8 cellular contexts compared by ENCODE assay signal in the genomic region with DNA sequence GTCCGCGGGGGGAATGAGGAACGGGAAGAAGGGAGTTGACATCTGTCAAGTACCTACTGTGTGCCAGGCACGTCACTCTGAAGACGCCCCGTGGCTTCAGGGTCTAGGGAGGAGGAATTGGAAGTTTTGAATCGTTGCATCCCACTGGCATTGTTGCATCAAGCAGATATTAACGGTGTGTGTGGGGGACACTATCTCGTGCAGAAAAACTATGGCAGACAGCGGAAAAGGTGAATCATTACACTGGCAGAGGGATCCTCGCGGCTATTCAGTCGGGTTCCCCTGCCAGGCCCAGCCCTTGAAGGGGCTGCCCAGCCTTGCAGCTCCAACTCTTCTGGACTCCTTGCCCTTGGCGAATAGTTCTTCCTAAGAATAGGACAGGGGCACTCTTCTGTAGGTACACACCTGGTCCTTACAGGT. TPM values are rescaled to one million over a fixed set of nuclear protein-coding genes. Genes with fewer than 3 reads are reported as not detected.
DNase-seq lines count a peak whose midpoint lies in the region; ATAC-seq and TF ChIP-seq lines count a peak whose summit lies in the region.

No MANE protein-coding gene starts in this region.

- intact Hi-C loops in activated T-helper 1 cell treated with anti-CD3 and anti-CD28 coated beads, Interleukin-12 subunit alpha, Interleukin-12 subunit beta, Interleukin-2, Interleukin-4 antibody, amounts not matched to agents 30 ng/mL and 10 ng/mL and 1 ng/mL, durations not matched to agents 14 hours and 24 hours and 36 hours (cut with micrococcal nuclease), result no loop called here

- peaks cover 19% of the 10 kb centered on the region for H3K4me1 ChIP-seq in suprapubic skin

- no peaks in the 10 kb centered on the region for H3K9me3 Mint-ChIP-seq in activated CD4-positive, alpha-beta T cell treated with anti-CD3 and anti-CD28 coated beads, Interleukin-2, amount 10 ng/mL, durations not matched to agents 7 days and 5 days
- no peaks in the 10 kb centered on the region for H3K9me3 Mint-ChIP-seq in activated T-helper 1 cell treated with anti-CD3 and anti-CD28 coated beads, Interleukin-12 subunit alpha, Interleukin-12 subunit beta, Interleukin-2, Interleukin-4 antibody, amounts not matched to agents 30 ng/mL and 10 ng/mL and 1 ng/mL, durations not matched to agents 14 hours and 24 hours and 36 hours

- no peak for DNase-seq in activated CD4-positive, alpha-beta T cell treated with anti-CD3 and anti-CD28 coated beads, Interleukin-2, amount 10 ng/mL, durations not matched to agents 7 days and 5 days
- DNase-seq in activated CD4-positive, alpha-beta T cell treated with anti-CD3 and anti-CD28 coated beads, Interleukin-2, amount 50 U/mL, for 4 hours, result no peak
- no peak for DNase-seq in activated T-helper 1 cell treated with anti-CD3 and anti-CD28 coated beads, Interleukin-12 subunit alpha, Interleukin-12 subunit beta, Interleukin-2, Interleukin-4 antibody, amounts not matched to agents 30 ng/mL and 10 ng/mL and 1 ng/mL, durations not matched to agents 14 hours and 24 hours and 36 hours (ENCODE audit: low spot score)
- DNase-seq in suprapubic skin (ENCODE audit: low spot score in 2 of 2), result no peak
- DNase-seq in activated CD4-positive, alpha-beta T cell treated with anti-CD3 and anti-CD28 coated beads, Interleukin-2, amount 50 U/mL, for 1 hour, result no peak

- H3K36me3 ChIP-seq in suprapubic skin, result no peaks in the 10 kb centered on the region

- H3K4me1 Mint-ChIP-seq in activated CD4-positive, alpha-beta T cell treated with anti-CD3 and anti-CD28 coated beads, Interleukin-2, amount 10 ng/mL, durations not matched to agents 7 days and 5 days, result peaks cover 14% of the 10 kb centered on the region
- peaks cover 9% of the 10 kb centered on the region for H3K4me1 Mint-ChIP-seq in activated T-helper 1 cell treated with anti-CD3 and anti-CD28 coated beads, Interleukin-12 subunit alpha, Interleukin-12 subunit beta, Interleukin-2, Interleukin-4 antibody, amounts not matched to agents 30 ng/mL and 10 ng/mL and 1 ng/mL, durations not matched to agents 14 hours and 24 hours and 36 hours (ENCODE audit: low read depth)

- peak overlapping the region; percentile 44 for H3K4me3 Mint-ChIP-seq in activated CD4-positive, alpha-beta T cell treated with anti-CD3 and anti-CD28 coated beads, Interleukin-2, amount 10 ng/mL, durations not matched to agents 7 days and 5 days
- H3K4me3 Mint-ChIP-seq in activated T-helper 1 cell treated with anti-CD3 and anti-CD28 coated beads, Interleukin-12 subunit alpha, Interleukin-12 subunit beta, Interleukin-2, Interleukin-4 antibody, amounts not matched to agents 30 ng/mL and 10 ng/mL and 1 ng/mL, durations not matched to agents 14 hours and 24 hours and 36 hours, result peak overlapping the region; percentile 40

- no peaks in the 10 kb centered on the region for H3K9me3 ChIP-seq in iPS-18c (ENCODE audit: control insufficient read depth, insufficient read depth, low read length)
- H3K9me3 ChIP-seq in suprapubic skin, result no peaks in the 10 kb centered on the region

- TF ChIP-seq CTCF in suprapubic skin (IDR thresholded peaks at IDR 0.05), result no peak

- WGBS in suprapubic skin, result 21% methylated on average over 14 of the region's 14 CpGs

- peak overlapping the region; percentile 60 for H3K4me3 ChIP-seq in iPS-18c (ENCODE audit: insufficient read depth, low read depth, low read length)
- peak overlapping the region; percentile 59 for H3K4me3 ChIP-seq in suprapubic skin

- CTCF ChIA-PET in activated CD4-positive, alpha-beta T cell treated with anti-CD3 and anti-CD28 coated beads, Interleukin-2, amount 10 ng/mL, durations not matched to agents 7 days and 5 days (lab: Charles Lee), result interaction anchor here (0.6 to 1.4 kb wide), 3 partner anchors 35 to 968 kb away, joined by 3 to 4 read pairs (median 3); no protein-coding TSS in a partner anchor

- no peak for TF ChIP-seq EP300 in suprapubic skin (IDR thresholded peaks at IDR 0.05)

- H3K27me3 Mint-ChIP-seq in activated CD4-positive, alpha-beta T cell treated with anti-CD3 and anti-CD28 coated beads, Interleukin-2, amount 10 ng/mL, durations not matched to agents 7 days and 5 days, result peaks cover 56% of the 10 kb centered on the region
- peaks cover 45% of the 10 kb centered on the region for H3K27me3 Mint-ChIP-seq in activated T-helper 1 cell treated with anti-CD3 and anti-CD28 coated beads, Interleukin-12 subunit alpha, Interleukin-12 subunit beta, Interleukin-2, Interleukin-4 antibody, amounts not matched to agents 30 ng/mL and 10 ng/mL and 1 ng/mL, durations not matched to agents 14 hours and 24 hours and 36 hours (ENCODE audit: insufficient read depth)

- POLR2A ChIA-PET in activated CD4-positive, alpha-beta T cell treated with anti-CD3 and anti-CD28 coated beads, Interleukin-2, amount 10 ng/mL, durations not matched to agents 7 days and 5 days (lab: Charles Lee), result no interaction called here

- peaks cover 9% of the 10 kb centered on the region for H3K27me3 ChIP-seq in suprapubic skin

- H3K36me3 Mint-ChIP-seq in activated CD4-positive, alpha-beta T cell treated with anti-CD3 and anti-CD28 coated beads, Interleukin-2, amount 10 ng/mL, durations not matched to agents 7 days and 5 days (ENCODE audit: low read depth), result peaks cover 3% of the 10 kb centered on the region
- H3K36me3 Mint-ChIP-seq in activated T-helper 1 cell treated with anti-CD3 and anti-CD28 coated beads, Interleukin-12 subunit alpha, Interleukin-12 subunit beta, Interleukin-2, Interleukin-4 antibody, amounts not matched to agents 30 ng/mL and 10 ng/mL and 1 ng/mL, durations not matched to agents 14 hours and 24 hours and 36 hours (ENCODE audit: low read depth), result no peaks in the 10 kb centered on the region

- ATAC-seq in HG03565 (IDR thresholded peaks at IDR 0.05; ENCODE audit: unreplicated experiment) (no peak), GM21619 (IDR thresholded peaks at IDR 0.05; ENCODE audit: unreplicated experiment) (no peak)

- no peak overlapping the region for H3K27ac ChIP-seq in suprapubic skin

- no peak overlapping the region for H3K27ac Mint-ChIP-seq in activated CD4-positive, alpha-beta T cell treated with anti-CD3 and anti-CD28 coated beads, Interleukin-2, amount 10 ng/mL, durations not matched to agents 7 days and 5 days
- H3K27ac Mint-ChIP-seq in activated T-helper 1 cell treated with anti-CD3 and anti-CD28 coated beads, Interleukin-12 subunit alpha, Interleukin-12 subunit beta, Interleukin-2, Interleukin-4 antibody, amounts not matched to agents 30 ng/mL and 10 ng/mL and 1 ng/mL, durations not matched to agents 14 hours and 24 hours and 36 hours, result no peak overlapping the region

- TF ChIP-seq POLR2A in suprapubic skin (IDR thresholded peaks at IDR 0.05), result no peak

RNA-seq across cellular contexts. Expression of a gene that starts 1.0 kb away (rescaled TPM):
- total RNA-seq in activated CD4-positive, alpha-beta T cell treated with anti-CD3 and anti-CD28 coated beads, Interleukin-2, amount 10 ng/mL, durations not matched to agents 7 days and 5 days, result under 1 TPM; 0.12 TPM
- total RNA-seq in activated T-helper 1 cell treated with anti-CD3 and anti-CD28 coated beads, Interleukin-12 subunit alpha, Interleukin-12 subunit beta, Interleukin-2, Interleukin-4 antibody, amounts not matched to agents 30 ng/mL and 10 ng/mL and 1 ng/mL, durations not matched to agents 14 hours and 24 hours and 36 hours, result 0.59 and 0.75 TPM in 2 replicates
- 1 to 10 TPM in 3 of 4 donors, under 1 TPM in 1; 0.83 to 2.1 (median 1.5) TPM for total RNA-seq in suprapubic skin

RNA-seq across cellular contexts. Expression of a gene that starts 53.6 kb away (rescaled TPM):
- total RNA-seq in activated CD4-positive, alpha-beta T cell treated with anti-CD3 and anti-CD28 coated beads, Interleukin-2, amount 10 ng/mL, durations not matched to agents 7 days and 5 days, result 10 to 100 TPM; 14.9 to 16.5 TPM
- 29.6 and 31.5 TPM in 2 replicates for total RNA-seq in activated T-helper 1 cell treated with anti-CD3 and anti-CD28 coated beads, Interleukin-12 subunit alpha, Interleukin-12 subunit beta, Interleukin-2, Interleukin-4 antibody, amounts not matched to agents 30 ng/mL and 10 ng/mL and 1 ng/mL, durations not matched to agents 14 hours and 24 hours and 36 hours
- total RNA-seq in suprapubic skin, result 10 to 100 TPM; 22.1 to 44.6 (median 22.5) TPM
